Comparison of ENCODE assay signal across 8 cellular contexts in the genomic region with DNA sequence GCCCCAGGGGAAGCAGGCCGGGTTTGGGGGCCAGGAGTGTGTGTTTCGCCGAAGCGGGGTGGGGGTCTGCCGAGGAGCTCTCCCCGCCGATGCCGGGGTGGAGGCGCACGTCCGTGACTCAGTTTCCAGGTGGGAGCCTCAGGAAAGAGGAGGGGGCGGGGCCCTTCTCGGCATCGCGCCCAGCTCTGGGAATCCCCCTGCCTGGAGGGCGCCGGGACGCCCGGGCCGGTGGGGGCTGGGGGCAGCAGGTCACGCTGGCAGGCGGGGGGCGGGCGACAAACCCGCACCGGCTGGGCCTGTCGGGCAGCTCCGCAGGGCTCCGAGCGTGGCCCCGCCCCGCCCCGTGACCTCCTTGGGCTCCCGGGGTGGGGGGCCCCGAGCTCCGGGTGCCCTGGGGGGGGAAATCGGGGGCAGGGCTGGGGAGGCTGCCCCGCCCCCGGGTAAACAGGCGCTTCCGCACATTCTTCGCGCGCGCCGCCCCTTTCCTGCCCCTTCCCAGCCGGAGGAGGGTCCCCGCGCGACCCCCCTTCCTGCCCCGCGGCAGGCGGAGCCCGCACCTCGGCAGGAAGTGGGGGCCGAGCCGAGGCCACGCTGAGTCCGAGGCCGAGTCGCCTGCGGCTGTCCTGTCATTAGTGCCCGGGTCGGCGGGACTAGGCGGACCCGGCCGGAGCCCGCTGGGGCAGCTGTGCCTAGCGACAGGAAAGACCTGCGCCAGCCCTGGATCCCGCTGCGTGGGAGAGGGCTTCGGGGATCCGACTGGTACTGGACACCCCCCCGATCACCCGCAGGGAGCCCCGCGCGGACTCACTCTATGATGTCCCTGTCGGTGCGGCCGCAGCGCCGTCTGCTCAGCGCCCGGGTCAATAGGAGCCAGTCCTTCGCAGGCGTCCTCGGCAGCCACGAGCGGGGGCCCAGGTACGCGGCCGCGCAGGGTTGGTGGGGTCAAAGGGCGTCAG. TPM values are rescaled to one million over a fixed set of nuclear protein-coding genes. Genes with fewer than 3 reads are reported as not detected.
DNase-seq lines count a peak whose midpoint lies in the region; ATAC-seq and TF ChIP-seq lines count a peak whose summit lies in the region.

No MANE protein-coding gene starts in this region.

- H3K4me1 ChIP-seq in Karpas-422 (ENCODE audit: low read length) = no peaks in the 10 kb centered on the region
- peaks cover 0 to 87% (median 31%) of the 10 kb centered on the region in 3 donors for H3K4me1 ChIP-seq in gastroesophageal sphincter

- H3K4me3 ChIP-seq in Karpas-422 (ENCODE audit: low read length) = no peak overlapping the region
- peak overlapping the region; percentile 44 to 78 for H3K4me3 ChIP-seq in gastroesophageal sphincter

- no peak overlapping the region for H3K9ac ChIP-seq in Karpas-422 (ENCODE audit: low read length)

- no peak for TF ChIP-seq CTCF in gastroesophageal sphincter (IDR thresholded peaks at IDR 0.05)
- no peak for TF ChIP-seq CTCF in omental fat pad (IDR thresholded peaks at IDR 0.05)

- H3K36me3 ChIP-seq in Karpas-422 (ENCODE audit: insufficient read depth, low read length) (no peaks in the 10 kb centered on the region), gastroesophageal sphincter (peaks cover 0 to 40% of the 10 kb centered on the region in 2 donors)

- H3K4me2 ChIP-seq in Karpas-422 (ENCODE audit: low read depth, low read length, poor library complexity, severe bottlenecking) = peak overlapping the region; percentile 35

- TF ChIP-seq EP300 in gastroesophageal sphincter (IDR thresholded peaks at IDR 0.05) = no peak

- H3K9me2 ChIP-seq in Karpas-422 (replicated peaks; ENCODE audit: insufficient read depth, low read length) = no peaks in the 10 kb centered on the region

- TF ChIP-seq POLR2A in GM15510 (IDR thresholded peaks at IDR 0.05; ENCODE audit: borderline replicate concordance, extremely low read depth, insufficient read length) = peak; percentile 3
- peak in 1 of 2 donors; percentile 18 for TF ChIP-seq POLR2A in gastroesophageal sphincter (IDR thresholded peaks at IDR 0.05)

- no peak for DNase-seq in Karpas-422
- peak; percentile 59 for DNase-seq in activated T-helper 9 cell treated with anti-CD3 and anti-CD28 coated beads, Interleukin-2, amount 50 U/mL, for 16 hours (ENCODE audit: low read depth)
- DNase-seq in omental fat pad (ENCODE audit: low spot score) = no peak
- no peak for DNase-seq in inferior parietal cortex (ENCODE audit: extremely low spot score)
- no peak for DNase-seq in mucosa of gallbladder (ENCODE audit: low spot score)
- no peak for DNase-seq in NCI-H2107 treated with DMSO at 0.1 percent for 48 hours (lab: John Stamatoyannopoulos, UW; ENCODE audit: unreplicated experiment)

- 0% methylated on average over 1 of the region's 97 CpGs; no CpG with 5 or more reads in 1 of the 2 donors for WGBS in gastroesophageal sphincter (ENCODE audit: low coverage in 1 of 2), 2 donors

- peak; percentile 60 for ATAC-seq in gastroesophageal sphincter
- peak; percentile 15 for ATAC-seq in omental fat pad (ENCODE audit: low FRiP score)

- H3K79me2 ChIP-seq in Karpas-422 (ENCODE audit: low read length) = no peaks in the 10 kb centered on the region

- H3K9me3 ChIP-seq in Karpas-422 (ENCODE audit: low read length) = no peaks in the 10 kb centered on the region
- no peaks in the 10 kb centered on the region for H3K9me3 ChIP-seq in gastroesophageal sphincter

- H3K27ac ChIP-seq in Karpas-422 (ENCODE audit: low read length) = no peak overlapping the region
- peak overlapping the region; percentile 1 to 86 (median 83) for H3K27ac ChIP-seq in gastroesophageal sphincter

- no peaks in the 10 kb centered on the region for H3K27me3 ChIP-seq in Karpas-422 (ENCODE audit: low read length)
- no peaks in the 10 kb centered on the region for H3K27me3 ChIP-seq in gastroesophageal sphincter

- peaks cover 16% of the 10 kb centered on the region; the same call in 1 of the 2 replicates for H4K20me1 ChIP-seq in Karpas-422 (ENCODE audit: insufficient read depth, low read depth, low read length)

- H2AFZ ChIP-seq in Karpas-422 (ENCODE audit: low read length) = no peak overlapping the region

RNA-seq across cellular contexts. Expression of gene RIPOR1, which starts 9.3 kb away (rescaled TPM):
- total RNA-seq in Karpas-422 (2014; rRNA removed; shearing (Covaris generic); ENCODE audit: low replicate concordance) = 1.3 and 2.9 TPM in 2 replicates
- total RNA-seq in gastroesophageal sphincter = 100 to 1,000 TPM in 1 of 4 donors, 10 to 100 TPM in 3; 43.3 to 112 (median 64.9) TPM
- 10 to 100 TPM; 27.4 to 91.1 (median 64.8) TPM for total RNA-seq in omental fat pad
- 70.6 TPM for total RNA-seq in mucosa of gallbladder

RNA-seq across cellular contexts. Expression of gene CTCF, which starts 24.4 kb away (rescaled TPM):
- total RNA-seq in Karpas-422 (2014; rRNA removed; shearing (Covaris generic); ENCODE audit: low replicate concordance) = 29.5 and 36.0 TPM in 2 replicates
- total RNA-seq in gastroesophageal sphincter (10 to 100 TPM; 26.4 to 44.8 (median 41.4) TPM), omental fat pad (10 to 100 TPM; 24.2 to 42.9 (median 28.2) TPM), mucosa of gallbladder (39.8 TPM)

RNA-seq across cellular contexts. Expression of gene AGRP, which starts 54.6 kb away (rescaled TPM):
- total RNA-seq in Karpas-422 (2014; rRNA removed; shearing (Covaris generic); ENCODE audit: low replicate concordance) = not detected in 2 replicates
- total RNA-seq in gastroesophageal sphincter (not detected), omental fat pad (not detected), mucosa of gallbladder (not detected)

RNA-seq across cellular contexts. Expression of gene ATP6V0D1, which starts 57.0 kb away (rescaled TPM):
- total RNA-seq in Karpas-422 (2014; rRNA removed; shearing (Covaris generic); ENCODE audit: low replicate concordance) = 63.8 and 83.4 TPM in 2 replicates
- total RNA-seq in gastroesophageal sphincter (100 to 1,000 TPM in 2 of 4 donors, 10 to 100 TPM in 2; 94.2 to 145 (median 110) TPM), omental fat pad (100 to 1,000 TPM in 3 of 4 donors, 10 to 100 TPM in 1; 67.8 to 154 (median 124) TPM), mucosa of gallbladder (106 TPM)
